ENCODE assay signal across 26 cellular contexts in the genomic region with DNA sequence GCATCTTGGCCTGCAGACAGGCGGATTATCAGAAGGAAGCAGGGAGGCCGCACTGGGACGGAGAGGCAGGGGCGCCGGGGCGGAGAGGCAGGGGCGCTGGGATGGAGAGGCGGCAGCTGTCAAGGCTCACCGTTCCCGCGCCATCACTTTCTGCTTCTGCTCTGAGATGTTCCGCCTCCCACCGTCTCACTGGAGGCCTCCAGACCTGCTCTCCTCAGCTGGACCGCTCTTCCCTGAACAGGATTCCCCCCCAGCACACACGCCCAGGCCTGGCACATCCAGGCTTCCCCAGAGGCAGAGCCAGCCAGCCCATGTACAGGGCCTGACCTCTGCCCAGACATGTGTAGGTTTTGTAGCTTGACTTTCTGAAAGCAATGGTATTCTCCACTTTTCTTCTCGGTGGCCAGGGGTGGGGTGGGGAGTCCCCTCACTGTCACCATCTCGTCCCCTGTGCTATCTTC.
DNase-seq lines count a peak whose midpoint lies in the region; ATAC-seq and TF ChIP-seq lines count a peak whose summit lies in the region.
"Had no signal": no experiment of that assay in that cellular context is flagged by ENCODE, and none has a peak within 500 bp of the region (broad histone marks: within the 10 kb centered on the region; RNA-seq: fewer than 3 reads in every experiment).

No MANE protein-coding gene starts in this region.

- no TSS peak for BruUV-seq in PC-3 (replicated peaks; lab: Mats Ljungman, UMichigan)

- H2BK12ac ChIP-seq in neuronal stem cell (ENCODE audit: low read length), result no peak overlapping the region

- no peaks in the 10 kb centered on the region for H3K36me3 Mint-ChIP-seq in endodermal cell (ENCODE audit: low read depth)

- no peak for ATAC-seq in PC-3
- ATAC-seq: activated CD4-positive, CD25-positive, alpha-beta regulatory T cell treated with anti-CD3 and anti-CD28 coated beads, Interleukin-2, amount 50 U/mL, for 24 hours; activated CD8-positive, alpha-beta T cell treated with anti-CD3 and anti-CD28 coated beads for 36 hours; activated T-helper 17 cell treated with anti-CD3 and anti-CD28 coated beads, Interleukin-2, amount 50 U/mL, for 72 hours; left lung; right cardiac atrium; stimulated activated naive CD8-positive, alpha-beta T cell treated with anti-CD3 and anti-CD28 coated beads, Interleukin-15, amount 100 ng/mL, for 72 hours had no signal

- H3K23ac ChIP-seq in neuronal stem cell (ENCODE audit: low read depth, low read length, poor library complexity), result no peak overlapping the region

- H3K36me3 ChIP-seq in PC-3 (ENCODE audit: low read depth, low read length) (no peaks in the 10 kb centered on the region), endodermal cell (ENCODE audit: control insufficient read depth, insufficient read depth, low read length) (no peaks in the 10 kb centered on the region), neuronal stem cell (replicated peaks in 1 of 2; ENCODE audit: control insufficient read depth in 2 of 2, insufficient read depth in 2 of 2, low read length in 2 of 2) (no peaks in the 10 kb centered on the region), urinary bladder (ENCODE audit: insufficient read depth) (no peaks in the 10 kb centered on the region)
- H3K36me3 ChIP-seq: BLaER1 treated with 17β-estradiol and CSF1 and Interleukin-3, amounts not matched to agents 10 nM and 100 nM; left lung; thyroid gland had no signal

- H2BK15ac ChIP-seq in neuronal stem cell (ENCODE audit: low read length), result no peak overlapping the region

- peaks cover 29% of the 10 kb centered on the region for H3K4me1 Mint-ChIP-seq in endodermal cell
- H3K4me1 Mint-ChIP-seq: activated T-helper 17 cell treated with anti-CD3 and anti-CD28 coated beads, Interleukin-2, amount 50 U/mL, for 72 hours; stimulated activated naive CD8-positive, alpha-beta T cell treated with anti-CD3 and anti-CD28 coated beads, Interleukin-15, amount 100 ng/mL, for 72 hours had no signal

- POLR2A ChIA-PET in PC-3 (lab: Charles Lee; ENCODE audit: unreplicated experiment), result no interaction called here

- no peaks in the 10 kb centered on the region for H3K79me1 ChIP-seq in neuronal stem cell (ENCODE audit: low read depth, low read length)

- H3F3A ChIP-seq in PC-3 (ENCODE audit: low read length, unreplicated experiment), result peaks cover 7% of the 10 kb centered on the region

- no peaks in the 10 kb centered on the region for H3K27me3 ChIP-seq in PC-3 (ENCODE audit: low read length)
- H3K27me3 ChIP-seq in endodermal cell (ENCODE audit: control insufficient read depth, insufficient read depth, low read length, poor library complexity, severe bottlenecking), result no peaks in the 10 kb centered on the region
- H3K27me3 ChIP-seq in neuronal stem cell (ENCODE audit: control insufficient read depth in 3 of 3, insufficient read depth in 3 of 3, low read depth in 1 of 3, low read length in 3 of 3), result no peaks in the 10 kb centered on the region
- H3K27me3 ChIP-seq: BLaER1 treated with 17β-estradiol and CSF1 and Interleukin-3, amounts not matched to agents 10 nM and 100 nM; thyroid gland had no signal

- peak overlapping the region; percentile 22 for H3K14ac ChIP-seq in neuronal stem cell (ENCODE audit: low read length)

- no peaks in the 10 kb centered on the region for H4K20me1 ChIP-seq in PC-3 (ENCODE audit: low read length)
- H4K20me1 ChIP-seq: BLaER1 treated with 17β-estradiol and CSF1 and Interleukin-3, amounts not matched to agents 10 nM and 100 nM had no signal

- no peak for TF ChIP-seq CTCF in PC-3 (conservative IDR thresholded peaks at IDR 0.05; ENCODE audit: low read depth, low read length)
- TF ChIP-seq CTCF in endodermal cell (conservative IDR thresholded peaks at IDR 0.05), result no peak

- H3K79me2 ChIP-seq in PC-3 (ENCODE audit: low read length), result peaks cover 12% of the 10 kb centered on the region; the same call in 1 of the 2 replicates

- peak overlapping the region; percentile 98 for H3K27ac ChIP-seq in PC-3 (ENCODE audit: low read length)
- H3K27ac ChIP-seq in endodermal cell (ENCODE audit: low read depth, low read length), result no peak overlapping the region
- no peak overlapping the region for H3K27ac ChIP-seq in neuronal stem cell (replicated peaks; ENCODE audit: low read length)
- H3K27ac ChIP-seq in urinary bladder (ENCODE audit: low read depth), result peak overlapping the region; percentile 11
- H3K27ac ChIP-seq: BLaER1 treated with 17β-estradiol and CSF1 and Interleukin-3, amounts not matched to agents 10 nM and 100 nM; left lung; thyroid gland had no signal

- no peaks in the 10 kb centered on the region for H3K9me3 ChIP-seq in PC-3 (ENCODE audit: low read length)
- H3K9me3 ChIP-seq in endodermal cell (ENCODE audit: control insufficient read depth, low read length), result no peaks in the 10 kb centered on the region
- no peaks in the 10 kb centered on the region for H3K9me3 ChIP-seq in neuronal stem cell (replicated peaks in 1 of 2; ENCODE audit: control insufficient read depth in 2 of 2, insufficient read depth in 1 of 2, low read depth in 1 of 2, low read length in 2 of 2)
- H3K9me3 ChIP-seq: BLaER1 treated with 17β-estradiol and CSF1 and Interleukin-3, amounts not matched to agents 10 nM and 100 nM; left lung; SK-N-SH; thyroid gland had no signal

- H3K4me1 ChIP-seq in PC-3 (ENCODE audit: insufficient read depth, low read length) (peaks cover 100% of the 10 kb centered on the region), endodermal cell (ENCODE audit: control insufficient read depth, insufficient read depth, low read length) (peaks cover 10% of the 10 kb centered on the region), neuronal stem cell (ENCODE audit: control insufficient read depth in 2 of 2, insufficient read depth in 1 of 2, low read depth in 1 of 2, low read length in 2 of 2) (peaks cover 0 to 12% of the 10 kb centered on the region in 2 donors), urinary bladder (ENCODE audit: insufficient read depth) (no peaks in the 10 kb centered on the region)
- H3K4me1 ChIP-seq: BLaER1 treated with 17β-estradiol and CSF1 and Interleukin-3, amounts not matched to agents 10 nM and 100 nM had no signal

- no peak overlapping the region for H2BK5ac ChIP-seq in neuronal stem cell (ENCODE audit: low read length)

- H2BK120ac ChIP-seq in neuronal stem cell (ENCODE audit: low read depth, low read length), result no peak overlapping the region

- no peak overlapping the region for H4K8ac ChIP-seq in neuronal stem cell (ENCODE audit: low read depth, low read length)

- 78 to 100% methylated on average over 1 to 17 of the region's 17 CpGs for WGBS in endodermal cell (ENCODE audit: insufficient coverage in 1 of 2, insufficient read length in 1 of 2), 2 experiments
- no CpG with 5 or more reads among the region's 17 CpGs for WGBS in neuronal stem cell (ENCODE audit: extremely low coverage in 2 of 2, insufficient read length in 2 of 2, insufficient replicate concordance in 1 of 2), 2 donors
- 72% methylated on average over 17 of the region's 17 CpGs for WGBS in urinary bladder

- no peak overlapping the region for H4K91ac ChIP-seq in neuronal stem cell (ENCODE audit: low read depth, low read length, poor library complexity)

- H3K9ac ChIP-seq in PC-3 (ENCODE audit: low read length), result peak overlapping the region; percentile 71; the same call in 1 of the 2 replicates
- no peak overlapping the region for H3K9ac ChIP-seq in endodermal cell (ENCODE audit: extremely low read depth, low read length, poor library complexity, severe bottlenecking)
- no peak overlapping the region for H3K9ac ChIP-seq in neuronal stem cell (ENCODE audit: low read depth, low read length, poor library complexity)
- H3K9ac ChIP-seq: BLaER1 treated with 17β-estradiol and CSF1 and Interleukin-3, amounts not matched to agents 10 nM and 100 nM; SK-N-SH had no signal

- H3K4ac ChIP-seq in neuronal stem cell (ENCODE audit: low read length), result no peak overlapping the region

- no peak overlapping the region for H2AK5ac ChIP-seq in neuronal stem cell (ENCODE audit: low read depth, low read length)

- H2AFZ ChIP-seq in PC-3 (ENCODE audit: low read length) (no peak overlapping the region), neuronal stem cell (ENCODE audit: low read length) (no peak overlapping the region)

- peaks cover under 1% of the 10 kb centered on the region for H3K9me3 Mint-ChIP-seq in endodermal cell
- H3K9me3 Mint-ChIP-seq: activated CD8-positive, alpha-beta T cell treated with anti-CD3 and anti-CD28 coated beads for 36 hours; activated T-helper 17 cell treated with anti-CD3 and anti-CD28 coated beads, Interleukin-2, amount 50 U/mL, for 72 hours; stimulated activated naive CD8-positive, alpha-beta T cell treated with anti-CD3 and anti-CD28 coated beads, Interleukin-15, amount 100 ng/mL, for 72 hours; T-helper 1 cell treated with Interleukin-12 subunit alpha and Interleukin-12 subunit beta and Interleukin-4 antibody, amounts not matched to agents 30 μg/mL and 1 μg/mL, for 36 hours had no signal

- H3K9me2 ChIP-seq in PC-3 (replicated peaks; ENCODE audit: low read length), result no peaks in the 10 kb centered on the region
- H3K9me2 ChIP-seq: SK-N-SH had no signal

- H3K4me3 Mint-ChIP-seq in endodermal cell, result no peak overlapping the region
- H3K4me3 Mint-ChIP-seq: activated CD8-positive, alpha-beta T cell treated with anti-CD3 and anti-CD28 coated beads for 36 hours; activated T-helper 17 cell treated with anti-CD3 and anti-CD28 coated beads, Interleukin-2, amount 50 U/mL, for 72 hours; stimulated activated naive CD8-positive, alpha-beta T cell treated with anti-CD3 and anti-CD28 coated beads, Interleukin-15, amount 100 ng/mL, for 72 hours; T-helper 1 cell treated with Interleukin-12 subunit alpha and Interleukin-12 subunit beta and Interleukin-4 antibody, amounts not matched to agents 30 μg/mL and 1 μg/mL, for 36 hours had no signal

- intact Hi-C loops in PC-3 (cut with micrococcal nuclease), result loop anchor here (5.0 kb wide), 1 partner anchor 35 kb away; no protein-coding TSS in a partner anchor

- peak overlapping the region; percentile 42 for H3K18ac ChIP-seq in neuronal stem cell (ENCODE audit: low read length)

- H3K27ac Mint-ChIP-seq in endodermal cell, result no peak overlapping the region
- H3K27ac Mint-ChIP-seq: activated CD8-positive, alpha-beta T cell treated with anti-CD3 and anti-CD28 coated beads for 36 hours; activated T-helper 17 cell treated with anti-CD3 and anti-CD28 coated beads, Interleukin-2, amount 50 U/mL, for 72 hours; T-helper 1 cell treated with Interleukin-12 subunit alpha and Interleukin-12 subunit beta and Interleukin-4 antibody, amounts not matched to agents 30 μg/mL and 1 μg/mL, for 36 hours had no signal

- CTCF ChIA-PET in PC-3 (lab: Charles Lee), result interaction anchor here (0.6 kb wide), 1 partner anchor 66 kb away, joined by 3 read pairs; no protein-coding TSS in a partner anchor

- peak overlapping the region; percentile 15 for H3K4me2 ChIP-seq in PC-3 (ENCODE audit: low read length)
- no peak overlapping the region for H3K4me2 ChIP-seq in neuronal stem cell (ENCODE audit: insufficient read depth, low read length, poor library complexity, severe bottlenecking)
- H3K4me2 ChIP-seq: BLaER1 treated with 17β-estradiol and CSF1 and Interleukin-3, amounts not matched to agents 10 nM and 100 nM; SK-N-SH had no signal

- H3K27me3 Mint-ChIP-seq in endodermal cell (ENCODE audit: insufficient read depth), result no peaks in the 10 kb centered on the region
- H3K27me3 Mint-ChIP-seq: activated CD8-positive, alpha-beta T cell treated with anti-CD3 and anti-CD28 coated beads for 36 hours had no signal

- no peak overlapping the region for H3K4me3 ChIP-seq in PC-3 (ENCODE audit: low read length)
- no peak overlapping the region for H3K4me3 ChIP-seq in endodermal cell (ENCODE audit: low read length)
- no peak overlapping the region for H3K4me3 ChIP-seq in neuronal stem cell (ENCODE audit: low read length in 2 of 2)
- no peak overlapping the region for H3K4me3 ChIP-seq in urinary bladder (ENCODE audit: low read depth, low read length)
- H3K4me3 ChIP-seq: BLaER1 treated with 17β-estradiol and CSF1 and Interleukin-3, amounts not matched to agents 10 nM and 100 nM; left lung; thyroid gland had no signal

- DNase-seq in PC-3, result no peak
- peak; percentile 42 for DNase-seq in endodermal cell
- no peak for DNase-seq in neuronal stem cell (ENCODE audit: low spot score)
- no peak for DNase-seq in NCI-H146 (lab: John Stamatoyannopoulos, UW)
- no peak for DNase-seq in inferior parietal cortex (ENCODE audit: extremely low spot score)
- DNase-seq in HK-2 (ENCODE audit: unreplicated experiment), result no peak
- DNase-seq in NOMO-1 (lab: John Stamatoyannopoulos, UW; ENCODE audit: unreplicated experiment in 2 of 2), result no peak
- DNase-seq: activated CD8-positive, alpha-beta T cell treated with anti-CD3 and anti-CD28 coated beads for 36 hours; activated naive CD4-positive, alpha-beta T cell treated with anti-CD3 and anti-CD28 coated beads, Interleukin-2, amount 50 U/mL, for 16 hours; DMS53; glutamatergic neuron; HCEC 1CT; Kasumi-1; left lung; NCI-H1694; NCI-H82; SK-N-SH; stimulated activated CD4-positive, alpha-beta T cell treated with anti-CD3 and anti-CD28 coated beads, Interleukin-2, amount 100 ng/mL, for 48 hours; stimulated activated naive CD8-positive, alpha-beta T cell treated with anti-CD3 and anti-CD28 coated beads, Interleukin-15, amount 100 ng/mL, for 72 hours; thyroid gland had no signal

Comparison
In these comparisons a context has a peak if more than half of its experiments do, and no peak if none do; other contexts are left out.
1. H3K27ac ChIP-seq: peak in PC-3 (single experiment) and urinary bladder (single experiment); none in endodermal cell (single experiment) and neuronal stem cell (single experiment).